11 cellular contexts compared by ENCODE assay signal in the genomic region with DNA sequence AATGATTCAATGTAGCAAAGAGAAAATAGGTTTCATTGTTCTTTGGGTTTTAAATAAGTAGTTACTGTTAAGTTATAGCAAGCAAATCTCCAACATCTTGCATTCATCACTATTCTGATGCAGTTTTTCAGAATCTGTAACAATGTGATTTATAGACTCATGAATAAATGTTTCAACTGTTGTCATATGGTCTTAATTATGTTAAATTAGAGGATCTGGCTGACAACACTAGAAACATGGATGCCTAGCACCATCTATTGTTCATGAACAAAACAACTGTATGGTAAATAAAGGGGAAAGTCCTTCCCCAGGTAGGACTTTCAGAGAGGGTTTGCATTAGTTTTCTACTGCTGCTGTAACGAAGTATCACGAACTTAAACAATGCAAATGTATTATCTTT.
DNase-seq lines count a peak whose midpoint lies in the region; TF ChIP-seq lines count a peak whose summit lies in the region.
"Had no signal": no experiment of that assay in that cellular context is flagged by ENCODE, and none has a peak within 500 bp of the region (broad histone marks: within the 10 kb centered on the region; RNA-seq: fewer than 3 reads in every experiment).

No MANE protein-coding gene starts in this region.

- H3K36me3 Mint-ChIP-seq in nephron (ENCODE audit: low read depth) = no peaks in the 10 kb centered on the region
- H3K36me3 Mint-ChIP-seq: activated naive CD8-positive, alpha-beta T cell treated with anti-CD3 and anti-CD28 coated beads, Interleukin-2, amount 10 ng/mL, durations not matched to agents 7 days and 5 days; memory B cell had no signal

- H3K4me3 ChIP-seq in Jurkat, Clone E6-1 (ENCODE audit: low read length) = no peak overlapping the region

- peak in 2 of 3 experiments; percentile 21 to 41 for TF ChIP-seq CTCF in nephron (IDR thresholded peaks at IDR 0.05; ENCODE audit: unreplicated experiment in 3 of 3)

- H3K27ac Mint-ChIP-seq in nephron = no peak overlapping the region
- H3K27ac Mint-ChIP-seq: activated CD4-positive, alpha-beta T cell treated with anti-CD3 and anti-CD28 coated beads, Interleukin-2, amount 10 ng/mL, durations not matched to agents 24 days and 14 days; activated naive CD8-positive, alpha-beta T cell treated with anti-CD3 and anti-CD28 coated beads, Interleukin-2, amount 10 ng/mL, durations not matched to agents 7 days and 5 days; memory B cell had no signal

- H3K27me3 Mint-ChIP-seq in nephron (ENCODE audit: low read depth) = no peaks in the 10 kb centered on the region
- H3K27me3 Mint-ChIP-seq: memory B cell had no signal

- DNase-seq in GM03348 (ENCODE audit: low spot score) (peak; percentile 8), amniotic stem cell (lab: John Stamatoyannopoulos, UW) (peak; percentile 3), GF-D8 (lab: John Stamatoyannopoulos, UW) (no peak), SIG-M5 treated with dmso at 0.1 percent for 504 hours (lab: John Stamatoyannopoulos, UW; ENCODE audit: unreplicated experiment) (no peak)
- DNase-seq in Jurkat, Clone E6-1 (ENCODE audit: low read depth, low spot score) = peak; percentile 19
- DNase-seq in stimulated activated CD4-positive, alpha-beta T cell treated with anti-CD3 and anti-CD28 coated beads, Interleukin-2, amount 100 ng/mL, for 24 hours = no peak
- no peak for DNase-seq in activated effector memory CD4-positive, alpha-beta T cell treated with anti-CD3 and anti-CD28 coated beads, Interleukin-2, amount 50 U/mL, for 16 hours
- DNase-seq: activated CD4-positive, alpha-beta T cell treated with anti-CD3 and anti-CD28 coated beads, Interleukin-2, amount 10 ng/mL, durations not matched to agents 24 days and 14 days; activated naive CD8-positive, alpha-beta T cell treated with anti-CD3 and anti-CD28 coated beads, Interleukin-2, amount 10 ng/mL, durations not matched to agents 7 days and 5 days had no signal

- H3K9me3 Mint-ChIP-seq in nephron = no peaks in the 10 kb centered on the region
- H3K9me3 Mint-ChIP-seq: activated CD4-positive, alpha-beta T cell treated with anti-CD3 and anti-CD28 coated beads, Interleukin-2, amount 10 ng/mL, durations not matched to agents 24 days and 14 days; activated naive CD8-positive, alpha-beta T cell treated with anti-CD3 and anti-CD28 coated beads, Interleukin-2, amount 10 ng/mL, durations not matched to agents 7 days and 5 days; memory B cell had no signal

- H3K4me3 Mint-ChIP-seq in nephron = no peak overlapping the region
- H3K4me3 Mint-ChIP-seq: activated CD4-positive, alpha-beta T cell treated with anti-CD3 and anti-CD28 coated beads, Interleukin-2, amount 10 ng/mL, durations not matched to agents 24 days and 14 days; activated naive CD8-positive, alpha-beta T cell treated with anti-CD3 and anti-CD28 coated beads, Interleukin-2, amount 10 ng/mL, durations not matched to agents 7 days and 5 days; memory B cell had no signal

- H3K4me1 Mint-ChIP-seq in nephron = peaks cover 11% of the 10 kb centered on the region
- H3K4me1 Mint-ChIP-seq: activated CD4-positive, alpha-beta T cell treated with anti-CD3 and anti-CD28 coated beads, Interleukin-2, amount 10 ng/mL, durations not matched to agents 24 days and 14 days; activated naive CD8-positive, alpha-beta T cell treated with anti-CD3 and anti-CD28 coated beads, Interleukin-2, amount 10 ng/mL, durations not matched to agents 7 days and 5 days; memory B cell had no signal

Comparison
In these comparisons a context has a peak if more than half of its experiments do, and no peak if none do; other contexts are left out.
1. DNase-seq: peak in GM03348 (single experiment), Jurkat, Clone E6-1 (single experiment) and amniotic stem cell (single experiment); none in stimulated activated CD4-positive, alpha-beta T cell treated with anti-CD3 and anti-CD28 coated beads, Interleukin-2, amount 100 ng/mL, for 24 hours (0 of 2), activated effector memory CD4-positive, alpha-beta T cell treated with anti-CD3 and anti-CD28 coated beads, Interleukin-2, amount 50 U/mL, for 16 hours (single experiment), GF-D8 (single experiment) and SIG-M5 treated with dmso at 0.1 percent for 504 hours (single experiment).